ENCODE assay signal across 18 cellular contexts in the genomic region with DNA sequence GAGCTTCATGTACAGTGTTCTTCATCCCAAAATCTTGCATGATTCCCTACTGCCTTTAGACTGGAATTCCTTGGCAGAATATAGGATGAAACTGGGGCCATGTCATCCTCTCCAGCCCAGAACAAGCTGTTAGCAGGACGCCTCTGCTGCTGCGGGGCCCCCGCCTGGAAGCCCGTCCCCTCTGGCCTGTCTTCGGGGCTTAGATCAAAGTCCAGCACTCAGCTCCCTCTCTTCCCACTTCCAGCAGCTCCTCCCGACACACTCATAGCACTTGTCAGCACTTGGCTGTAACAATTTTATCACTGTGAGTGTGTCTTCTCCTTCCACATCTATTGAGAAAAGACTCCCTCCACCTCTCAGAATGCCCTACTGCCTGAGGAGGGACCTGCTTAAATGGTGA.
DNase-seq lines count a peak whose midpoint lies in the region; ATAC-seq and TF ChIP-seq lines count a peak whose summit lies in the region.
"Had no signal": no experiment of that assay in that cellular context is flagged by ENCODE, and none has a peak within 500 bp of the region (broad histone marks: within the 10 kb centered on the region; RNA-seq: fewer than 3 reads in every experiment).

No MANE protein-coding gene starts in this region.

- H3K36me3 ChIP-seq in Peyer's patch: peaks cover 0 to 11% (median 0%) of the 10 kb centered on the region in 3 donors
- no peaks in the 10 kb centered on the region for H3K36me3 ChIP-seq in esophagus (ENCODE audit: control insufficient read depth in 2 of 2, insufficient read depth in 2 of 2, low read length in 1 of 2)
- no peaks in the 10 kb centered on the region for H3K36me3 ChIP-seq in testis (ENCODE audit: low read depth, missing control alignments)
- H3K36me3 ChIP-seq: thyroid gland had no signal

- WGBS in esophagus, 2 donors: 57 to 62% methylated on average over 6 of the region's 6 CpGs
- WGBS in testis, 2 donors: 34 to 49% methylated on average over 6 of the region's 6 CpGs

- H3K27me3 ChIP-seq in Peyer's patch (no peaks in the 10 kb centered on the region), esophagus (ENCODE audit: control insufficient read depth in 1 of 2, insufficient read depth in 2 of 2, low read length in 2 of 2) (no peaks in the 10 kb centered on the region), testis (no peaks in the 10 kb centered on the region)
- H3K27me3 ChIP-seq: thyroid gland had no signal

- peak overlapping the region in 4 of 6 donors; percentile 43 to 74 (median 62) for H3K27ac Mint-ChIP-seq in naive B cell
- no peak overlapping the region for H3K27ac Mint-ChIP-seq in activated CD8-positive, alpha-beta T cell treated with anti-CD3 and anti-CD28 coated beads, Interleukin-2, amount 10 ng/mL, durations not matched to agents 7 days and 5 days
- H3K27ac Mint-ChIP-seq: activated B cell treated with CpG ODN at 0.5 μM for 24 hours; activated CD8-positive, alpha-beta T cell treated with anti-CD3 and anti-CD28 coated beads for 36 hours; activated naive CD4-positive, alpha-beta T cell treated with anti-CD3 and anti-CD28 coated beads, Interleukin-2, amount 50 U/mL, for 72 hours had no signal

- peaks cover 19 to 27% (median 21%) of the 10 kb centered on the region in 3 donors for H3K4me1 Mint-ChIP-seq in naive B cell
- H3K4me1 Mint-ChIP-seq in activated CD8-positive, alpha-beta T cell treated with anti-CD3 and anti-CD28 coated beads, Interleukin-2, amount 10 ng/mL, durations not matched to agents 7 days and 5 days (ENCODE audit: low read depth): no peaks in the 10 kb centered on the region

- ATAC-seq in naive B cell (ENCODE audit: low read depth in 2 of 2): no peak
- ATAC-seq in activated CD8-positive, alpha-beta T cell treated with anti-CD3 and anti-CD28 coated beads, Interleukin-2, amount 10 ng/mL, durations not matched to agents 7 days and 5 days: no peak
- no peak for ATAC-seq in HG03135 (IDR thresholded peaks at IDR 0.05; ENCODE audit: unreplicated experiment)
- ATAC-seq: activated CD8-positive, alpha-beta T cell treated with anti-CD3 and anti-CD28 coated beads for 36 hours; activated naive CD4-positive, alpha-beta T cell treated with anti-CD3 and anti-CD28 coated beads, Interleukin-2, amount 50 U/mL, for 72 hours had no signal

- peaks cover 0 to 58% (median 0%) of the 10 kb centered on the region in 4 donors for H3K4me1 ChIP-seq in Peyer's patch
- peaks cover 3 to 4% of the 10 kb centered on the region in 2 donors for H3K4me1 ChIP-seq in esophagus (ENCODE audit: control insufficient read depth in 2 of 2, insufficient read depth in 2 of 2, low read length in 1 of 2)
- peaks cover 34% of the 10 kb centered on the region for H3K4me1 ChIP-seq in testis

- no peaks in the 10 kb centered on the region for H3K36me3 Mint-ChIP-seq in naive B cell
- no peaks in the 10 kb centered on the region for H3K36me3 Mint-ChIP-seq in activated CD8-positive, alpha-beta T cell treated with anti-CD3 and anti-CD28 coated beads, Interleukin-2, amount 10 ng/mL, durations not matched to agents 7 days and 5 days (ENCODE audit: low read depth)
- H3K36me3 Mint-ChIP-seq: activated naive CD4-positive, alpha-beta T cell treated with anti-CD3 and anti-CD28 coated beads, Interleukin-2, amount 50 U/mL, for 72 hours had no signal

- no peaks in the 10 kb centered on the region for H3K9me3 ChIP-seq in Peyer's patch
- no peaks in the 10 kb centered on the region for H3K9me3 ChIP-seq in esophagus (ENCODE audit: control insufficient read depth in 2 of 2, insufficient read depth in 1 of 2, low read depth in 1 of 2, low read length in 1 of 2)
- H3K9me3 ChIP-seq in testis: no peaks in the 10 kb centered on the region
- H3K9me3 ChIP-seq: thyroid gland had no signal

- H3K4me3 ChIP-seq in Peyer's patch (peak overlapping the region in 1 of 4 donors; percentile 44), esophagus (ENCODE audit: low read depth in 1 of 2, low read length in 2 of 2) (peak overlapping the region; percentile 19 to 50), testis (no peak overlapping the region)
- H3K4me3 ChIP-seq: PC-9, thyroid gland had no signal

- peak overlapping the region in 3 of 4 donors; percentile 31 to 73 (median 52) for H3K27ac ChIP-seq in Peyer's patch
- H3K27ac ChIP-seq in esophagus (ENCODE audit: low read depth in 2 of 2, low read length in 1 of 2): peak overlapping the region; percentile 17 to 58
- H3K27ac ChIP-seq in testis: peak overlapping the region; percentile 91 to 92
- H3K27ac ChIP-seq: PC-9 had no signal

- POLR2A ChIA-PET in activated CD8-positive, alpha-beta T cell treated with anti-CD3 and anti-CD28 coated beads, Interleukin-2, amount 10 ng/mL, durations not matched to agents 7 days and 5 days (lab: Charles Lee): no interaction called here

- H3K27me3 Mint-ChIP-seq in naive B cell: peaks cover 0 to 7% (median 0%) of the 10 kb centered on the region in 3 donors
- H3K27me3 Mint-ChIP-seq in activated CD8-positive, alpha-beta T cell treated with anti-CD3 and anti-CD28 coated beads, Interleukin-2, amount 10 ng/mL, durations not matched to agents 7 days and 5 days (ENCODE audit: low read depth): no peaks in the 10 kb centered on the region
- H3K27me3 Mint-ChIP-seq: activated CD8-positive, alpha-beta T cell treated with anti-CD3 and anti-CD28 coated beads for 36 hours had no signal

- peaks cover 0 to 3% (median 0%) of the 10 kb centered on the region in 7 donors for H3K9me3 Mint-ChIP-seq in naive B cell
- H3K9me3 Mint-ChIP-seq in activated CD8-positive, alpha-beta T cell treated with anti-CD3 and anti-CD28 coated beads, Interleukin-2, amount 10 ng/mL, durations not matched to agents 7 days and 5 days (ENCODE audit: insufficient read depth): no peaks in the 10 kb centered on the region
- H3K9me3 Mint-ChIP-seq: activated B cell treated with CpG ODN at 0.5 μM for 24 hours; activated CD8-positive, alpha-beta T cell treated with anti-CD3 and anti-CD28 coated beads for 36 hours; activated naive CD4-positive, alpha-beta T cell treated with anti-CD3 and anti-CD28 coated beads, Interleukin-2, amount 50 U/mL, for 72 hours had no signal

- intact Hi-C loops in testis (cut with DNase I; ENCODE audit: low total_unique reads): no loop called here

- TF ChIP-seq CTCF in Peyer's patch (IDR thresholded peaks at IDR 0.05) (no peak), testis (IDR thresholded peaks at IDR 0.05) (no peak)

- H3K4me3 Mint-ChIP-seq in naive B cell: peak overlapping the region in 1 of 8 donors; percentile 69
- H3K4me3 Mint-ChIP-seq in activated CD8-positive, alpha-beta T cell treated with anti-CD3 and anti-CD28 coated beads, Interleukin-2, amount 10 ng/mL, durations not matched to agents 7 days and 5 days: no peak overlapping the region
- H3K4me3 Mint-ChIP-seq: activated B cell treated with CpG ODN at 0.5 μM for 24 hours; activated CD8-positive, alpha-beta T cell treated with anti-CD3 and anti-CD28 coated beads for 36 hours had no signal

- no peak for TF ChIP-seq POLR2A in Peyer's patch (IDR thresholded peaks at IDR 0.05)
- TF ChIP-seq POLR2A in testis (IDR thresholded peaks at IDR 0.05): no peak

- DNase-seq in Peyer's patch (no peak), naive B cell (no peak), testis (no peak), iPS-NIHi11 (ENCODE audit: low spot score) (no peak)
- no peak for DNase-seq in activated CD8-positive, alpha-beta T cell treated with anti-CD3 and anti-CD28 coated beads, Interleukin-2, amount 10 ng/mL, durations not matched to agents 7 days and 5 days
- DNase-seq in stimulated activated CD4-positive, alpha-beta T cell treated with anti-CD3 and anti-CD28 coated beads, Interleukin-4, amount 100 ng/mL, for 4 hours: no peak
- DNase-seq: activated B cell treated with CpG ODN at 0.5 μM for 24 hours; activated CD8-positive, alpha-beta T cell treated with anti-CD3 and anti-CD28 coated beads for 36 hours; activated T-cell treated with anti-CD3 and anti-CD28 coated beads, Interleukin-2, amount 50 U/mL, for 48 hours; effector CD4-positive, alpha-beta T cell; hippocampal formation; NCI-H774; nucleus accumbens; PC-9 had no signal

- CTCF ChIA-PET in activated CD8-positive, alpha-beta T cell treated with anti-CD3 and anti-CD28 coated beads, Interleukin-2, amount 10 ng/mL, durations not matched to agents 7 days and 5 days (lab: Charles Lee): interaction anchor here (1.2 kb wide), 1 partner anchor 55 kb away, joined by 3 read pairs; no protein-coding TSS in a partner anchor

Comparison
In these comparisons a context has a peak if more than half of its experiments do, and no peak if none do; other contexts are left out.
1. H3K27ac ChIP-seq: peak in every context shown above with its lines; median percentile 92 in testis; 52 in Peyer's patch; 38 in esophagus.
2. H3K4me3 ChIP-seq: peak in esophagus (2 of 2); none in testis (0 of 2).